7 cellular contexts compared by ENCODE assay signal in genomic region chr16:2212362-2213324, GRCh38. TPM values are rescaled to one million over a fixed set of nuclear protein-coding genes. Genes with fewer than 3 reads are reported as not detected.
DNase-seq lines count a peak whose midpoint lies in the region; ATAC-seq and TF ChIP-seq lines count a peak whose summit lies in the region.
"Had no signal": no experiment of that assay in that cellular context is flagged by ENCODE, and none has a peak within 500 bp of the region (broad histone marks: within the 10 kb centered on the region; RNA-seq: fewer than 3 reads in every experiment).

No MANE protein-coding gene starts in this region.

- no peak overlapping the region for H3K27ac ChIP-seq in ACC112 (ENCODE audit: low read depth, low read length)

- H2AFZ ChIP-seq in ACC112 (ENCODE audit: low read length, unreplicated experiment), result no peak overlapping the region

- no peaks in the 10 kb centered on the region for H3K27me3 ChIP-seq in ACC112 (ENCODE audit: insufficient read depth, low read length)

- TF ChIP-seq POLR2A in NB4 (IDR thresholded peaks at IDR 0.05; ENCODE audit: extremely low read depth, insufficient read length), result no peak

- peak; percentile 76 for DNase-seq in NB4 (ENCODE audit: low read depth)
- DNase-seq in fibroblast of the aortic adventitia (ENCODE audit: low read depth), result no peak

- TF ChIP-seq CTCF in NB4 (IDR thresholded peaks at IDR 0.05; ENCODE audit: low read depth, low read length) (no peak), fibroblast of the aortic adventitia (IDR thresholded peaks at IDR 0.05; ENCODE audit: insufficient read depth, low read length) (no peak)

- peaks cover 11% of the 10 kb centered on the region; the same call in 1 of the 2 replicates for H3K36me3 ChIP-seq in ACC112 (ENCODE audit: insufficient read depth, low read length)

- peak overlapping the region; percentile 99 for H3K4me3 ChIP-seq in ACC112 (ENCODE audit: low read depth, low read length)
- H3K4me3 ChIP-seq in NB4 (ENCODE audit: low read depth, low read length), result peak overlapping the region; percentile 95
- peak overlapping the region; percentile 74 for H3K4me3 ChIP-seq in fibroblast of the aortic adventitia (ENCODE audit: low read depth, low read length)

- ATAC-seq in HG02981 (IDR thresholded peaks at IDR 0.05; ENCODE audit: unreplicated experiment) (no peak), GM21737 (IDR thresholded peaks at IDR 0.05; ENCODE audit: unreplicated experiment) (no peak), HG03025 (IDR thresholded peaks at IDR 0.05; ENCODE audit: low FRiP score, unreplicated experiment) (no peak)

- peaks cover 25% of the 10 kb centered on the region for H3K79me2 ChIP-seq in ACC112 (ENCODE audit: control insufficient read depth, insufficient read depth, low read length, unreplicated experiment)

- H3K4me1 ChIP-seq in ACC112 (ENCODE audit: control insufficient read depth, insufficient read depth, low read length, unreplicated experiment), result peaks cover 15% of the 10 kb centered on the region

RNA-seq across cellular contexts. Expression of gene BRICD5, which starts 2.0 kb away (rescaled TPM):
- 0.57 and 2.4 TPM in 2 replicates for total RNA-seq in fibroblast of the aortic adventitia (ENCODE audit: low replicate concordance)

RNA-seq across cellular contexts. Expression of gene PGP, which starts 2.0 kb away (rescaled TPM):
- 7.6 and 11.3 TPM in 2 replicates for total RNA-seq in fibroblast of the aortic adventitia (ENCODE audit: low replicate concordance)

RNA-seq across cellular contexts. Expression of gene MLST8, which starts 7.4 kb away (rescaled TPM):
- total RNA-seq in fibroblast of the aortic adventitia (ENCODE audit: low replicate concordance), result 27.4 and 30.8 TPM in 2 replicates

RNA-seq across cellular contexts. Expression of gene E4F1, which starts 10.7 kb away (rescaled TPM):
- total RNA-seq in fibroblast of the aortic adventitia (ENCODE audit: low replicate concordance), result 18.7 and 41.7 TPM in 2 replicates

RNA-seq across cellular contexts. Expression of gene CASKIN1, which starts 16.2 kb away (rescaled TPM):
- total RNA-seq in fibroblast of the aortic adventitia (ENCODE audit: low replicate concordance), result 0.18 TPM in 1 of 2 replicates, not detected in the other
- total RNA-seq: mononuclear cell had no signal
